Comparison of ENCODE assay signal across 19 cellular contexts in genomic region chrX:64187762-64188150, GRCh38. TPM values are rescaled to one million over a fixed set of nuclear protein-coding genes. Genes with fewer than 3 reads are reported as not detected.
DNase-seq lines count a peak whose midpoint lies in the region; ATAC-seq lines count a peak whose summit lies in the region.
"Had no signal": no experiment of that assay in that cellular context is flagged by ENCODE, and none has a peak within 500 bp of the region (broad histone marks: within the 10 kb centered on the region; RNA-seq: fewer than 3 reads in every experiment).

No MANE protein-coding gene starts in this region.

- peaks cover 3% of the 10 kb centered on the region; the same call in 1 of the 2 replicates for H3K36me3 ChIP-seq in H7 (replicated peaks; ENCODE audit: control insufficient read depth, insufficient read depth, low read length)

- intact Hi-C loops in left ventricle myocardium superior (cut with micrococcal nuclease): no loop called here
- intact Hi-C loops in left cardiac atrium (cut with DNase I): no loop called here
- intact Hi-C loops in right cardiac atrium (cut with DNase I): no loop called here
- intact Hi-C loops in activated CD4-positive, alpha-beta T cell treated with anti-CD3 and anti-CD28 coated beads, Interleukin-2, amount 10 ng/mL, durations not matched to agents 24 days and 14 days (cut with micrococcal nuclease): no loop called here

- ATAC-seq in left ventricle myocardium superior: peak; percentile 35
- no peak for ATAC-seq in left cardiac atrium
- no peak for ATAC-seq in right cardiac atrium
- ATAC-seq: GM23338 had no signal

- peaks cover 12% of the 10 kb centered on the region for H3K36me3 Mint-ChIP-seq in activated CD4-positive, alpha-beta T cell treated with anti-CD3 and anti-CD28 coated beads, Interleukin-2, amount 10 ng/mL, durations not matched to agents 24 days and 14 days (ENCODE audit: low read depth)

- H3K9me3 Mint-ChIP-seq in activated CD4-positive, alpha-beta T cell treated with anti-CD3 and anti-CD28 coated beads, Interleukin-2, amount 10 ng/mL, durations not matched to agents 24 days and 14 days: no peaks in the 10 kb centered on the region
- H3K9me3 Mint-ChIP-seq: CD4-positive, alpha-beta memory T cell; GM23338; HFFc6 had no signal

- H3K4me3 ChIP-seq in H7 (ENCODE audit: insufficient read depth, low read depth, low read length) (no peak overlapping the region), right cardiac atrium (ENCODE audit: low read length) (no peak overlapping the region)
- H3K4me3 ChIP-seq: GM23338, HAP-1 had no signal

- H3K27me3 ChIP-seq in H7 (ENCODE audit: control insufficient read depth, insufficient read depth, low read length) (no peaks in the 10 kb centered on the region), right cardiac atrium (ENCODE audit: control insufficient read depth, insufficient read depth) (no peaks in the 10 kb centered on the region)

- peaks cover 21% of the 10 kb centered on the region for H3K4me1 ChIP-seq in right cardiac atrium (ENCODE audit: control insufficient read depth, insufficient read depth, low read length)

- no peak overlapping the region for H3K27ac Mint-ChIP-seq in activated CD4-positive, alpha-beta T cell treated with anti-CD3 and anti-CD28 coated beads, Interleukin-2, amount 10 ng/mL, durations not matched to agents 24 days and 14 days
- H3K27ac Mint-ChIP-seq: CD4-positive, alpha-beta memory T cell; GM23338; HFFc6 had no signal

- H3K27ac ChIP-seq in right cardiac atrium (ENCODE audit: low read length): peak overlapping the region; percentile 64

- no peak overlapping the region for H3K4me3 Mint-ChIP-seq in activated CD4-positive, alpha-beta T cell treated with anti-CD3 and anti-CD28 coated beads, Interleukin-2, amount 10 ng/mL, durations not matched to agents 24 days and 14 days
- H3K4me3 Mint-ChIP-seq: CD4-positive, alpha-beta memory T cell; GM23338; HFFc6 had no signal

- no peak for DNase-seq in left ventricle myocardium superior
- DNase-seq in left cardiac atrium: no peak
- DNase-seq in H7: peak; percentile 3
- DNase-seq in right cardiac atrium: no peak
- no peak for DNase-seq in activated CD4-positive, alpha-beta T cell treated with anti-CD3 and anti-CD28 coated beads, Interleukin-2, amount 10 ng/mL, durations not matched to agents 24 days and 14 days
- DNase-seq in NCI-H345 (lab: John Stamatoyannopoulos, UW): no peak
- DNase-seq: C1 segment of cervical spinal cord; Calu3; CD4-positive, alpha-beta memory T cell; COR-L47; DMS53; DMS79 treated with DMSO at 0.1 percent for 48 hours; HFFc6 had no signal

- no peaks in the 10 kb centered on the region for H3K9me3 ChIP-seq in right cardiac atrium (ENCODE audit: control insufficient read depth, low read length)
- H3K9me3 ChIP-seq: HAP-1 had no signal

- no peaks in the 10 kb centered on the region for H3K4me1 Mint-ChIP-seq in activated CD4-positive, alpha-beta T cell treated with anti-CD3 and anti-CD28 coated beads, Interleukin-2, amount 10 ng/mL, durations not matched to agents 24 days and 14 days
- H3K4me1 Mint-ChIP-seq: CD4-positive, alpha-beta memory T cell had no signal

- H3K27me3 Mint-ChIP-seq in activated CD4-positive, alpha-beta T cell treated with anti-CD3 and anti-CD28 coated beads, Interleukin-2, amount 10 ng/mL, durations not matched to agents 24 days and 14 days: no peaks in the 10 kb centered on the region
- H3K27me3 Mint-ChIP-seq: CD4-positive, alpha-beta memory T cell had no signal

RNA-seq across cellular contexts. Expression of gene AMER1, which starts 17.8 kb away (rescaled TPM):
- 4.4 TPM for total RNA-seq in left ventricle myocardium superior
- total RNA-seq in left cardiac atrium: 1 to 10 TPM; 3.6 to 3.8 TPM
- total RNA-seq in H7 (2014; rRNA removed; shearing (Covaris generic)): 7.4 and 8.3 TPM in 2 replicates
- total RNA-seq in right cardiac atrium: 1 to 10 TPM; 5.5 to 7.5 (median 5.7) TPM
- 2.4 TPM for polyA plus RNA-seq in right cardiac atrium
- 6.2 and 6.5 TPM in 2 replicates for total RNA-seq in activated CD4-positive, alpha-beta T cell treated with anti-CD3 and anti-CD28 coated beads, Interleukin-2, amount 10 ng/mL, durations not matched to agents 24 days and 14 days

RNA-seq across cellular contexts. Expression of gene ASB12, which starts 42.7 kb away (rescaled TPM):
- total RNA-seq in left ventricle myocardium superior: 3.0 TPM
- 1 to 10 TPM in 1 of 2 donors, under 1 TPM in 1; 0.63 to 1.4 TPM for total RNA-seq in left cardiac atrium
- total RNA-seq in H7 (2014; rRNA removed; shearing (Covaris generic)): 0.73 and 0.78 TPM in 2 replicates
- 1 to 10 TPM in 1 of 4 donors, under 1 TPM in 3; 0.45 to 1.4 (median 0.80) TPM for total RNA-seq in right cardiac atrium
- 1.2 TPM for polyA plus RNA-seq in right cardiac atrium
- not detected in 2 replicates for total RNA-seq in activated CD4-positive, alpha-beta T cell treated with anti-CD3 and anti-CD28 coated beads, Interleukin-2, amount 10 ng/mL, durations not matched to agents 24 days and 14 days
- total RNA-seq: A172; A673; Calu3; CD4-positive, alpha-beta memory T cell; Daoy; H4; HFFc6 had no signal
